In the genomic region with DNA sequence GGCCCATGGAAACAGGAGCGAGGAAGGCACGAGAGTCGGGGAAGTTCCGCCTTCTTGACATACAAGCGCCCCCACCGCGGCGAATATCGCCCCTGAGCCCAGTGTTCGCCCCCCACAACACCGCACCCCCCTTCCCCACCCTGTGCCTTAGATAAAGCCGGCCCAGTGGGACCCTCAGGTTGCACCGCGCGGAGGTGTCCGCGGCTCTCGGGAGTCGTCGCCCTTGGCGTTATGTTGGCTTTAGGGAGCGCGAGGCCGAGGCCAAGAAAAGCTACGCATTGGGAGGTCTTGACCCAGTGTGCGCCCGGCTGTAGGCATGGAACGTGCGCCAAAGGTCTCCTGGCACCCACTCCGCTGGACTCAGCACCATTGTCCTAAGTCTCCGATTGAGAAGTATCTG, we compare ENCODE assay signal across 9 cellular contexts. TPM values are rescaled to one million over a fixed set of nuclear protein-coding genes. Genes with fewer than 3 reads are reported as not detected.
DNase-seq lines count a peak whose midpoint lies in the region; ATAC-seq and TF ChIP-seq lines count a peak whose summit lies in the region.
"Had no signal": no experiment of that assay in that cellular context is flagged by ENCODE, and none has a peak within 500 bp of the region (broad histone marks: within the 10 kb centered on the region; RNA-seq: fewer than 3 reads in every experiment).

No MANE protein-coding gene starts in this region.

- H3K4me1 Mint-ChIP-seq in activated T-cell treated with anti-CD3 and anti-CD28 coated beads, Interleukin-2, amount 50 U/mL, for 4 hours (ENCODE audit: low read depth) = peaks cover 28% of the 10 kb centered on the region
- H3K4me1 Mint-ChIP-seq in effector memory CD8-positive, alpha-beta T cell (ENCODE audit: low read depth in 2 of 2) = peaks cover 13 to 19% of the 10 kb centered on the region in 2 donors

- H3K9me3 Mint-ChIP-seq in activated T-cell treated with anti-CD3 and anti-CD28 coated beads, Interleukin-2, amount 50 U/mL, for 4 hours = peaks cover 29% of the 10 kb centered on the region
- H3K9me3 Mint-ChIP-seq in effector memory CD8-positive, alpha-beta T cell = peaks cover 16 to 43% of the 10 kb centered on the region in 2 donors

- no peak for TF ChIP-seq CTCF in upper lobe of right lung (IDR thresholded peaks at IDR 0.05)

- peaks cover 36% of the 10 kb centered on the region for H3K36me3 Mint-ChIP-seq in activated T-cell treated with anti-CD3 and anti-CD28 coated beads, Interleukin-2, amount 50 U/mL, for 4 hours (ENCODE audit: insufficient read depth)
- H3K36me3 Mint-ChIP-seq in effector memory CD8-positive, alpha-beta T cell (ENCODE audit: insufficient read depth) = peaks cover 37% of the 10 kb centered on the region

- no peak for ATAC-seq in activated T-cell treated with anti-CD3 and anti-CD28 coated beads, Interleukin-2, amount 50 U/mL, for 4 hours
- ATAC-seq in effector memory CD8-positive, alpha-beta T cell (replicated peaks) = no peak
- ATAC-seq in upper lobe of right lung (peak; percentile 2), GM21515 (IDR thresholded peaks at IDR 0.05; ENCODE audit: unreplicated experiment) (no peak)

- H3K4me3 ChIP-seq in mucosa of rectum (ENCODE audit: low read length in 2 of 2) = peak overlapping the region; percentile 82 to 91
- peak overlapping the region; percentile 79 for H3K4me3 ChIP-seq in upper lobe of right lung
- H3K4me3 ChIP-seq: SK-N-MC had no signal

- no peaks in the 10 kb centered on the region for H3K27me3 Mint-ChIP-seq in activated T-cell treated with anti-CD3 and anti-CD28 coated beads, Interleukin-2, amount 50 U/mL, for 4 hours (ENCODE audit: low read depth)
- H3K27me3 Mint-ChIP-seq in effector memory CD8-positive, alpha-beta T cell = peaks cover 0 to 15% of the 10 kb centered on the region in 2 donors

- H3K36me3 ChIP-seq in mucosa of rectum (ENCODE audit: control insufficient read depth in 2 of 2, insufficient read depth in 2 of 2, low read length in 2 of 2) (peaks cover 6 to 17% of the 10 kb centered on the region in 2 donors), upper lobe of right lung (peaks cover 15% of the 10 kb centered on the region)

- H3K27me3 ChIP-seq in mucosa of rectum (ENCODE audit: control insufficient read depth in 2 of 2, insufficient read depth in 2 of 2, low read length in 2 of 2) (no peaks in the 10 kb centered on the region), upper lobe of right lung (no peaks in the 10 kb centered on the region)

- no peak for DNase-seq in activated T-cell treated with anti-CD3 and anti-CD28 coated beads, Interleukin-2, amount 50 U/mL, for 4 hours
- DNase-seq in activated T-cell treated with anti-CD3 and anti-CD28 coated beads for 4 hours (no peak), upper lobe of right lung (no peak), SKM-1 treated with dmso at 0.1 percent for 144 hours (lab: John Stamatoyannopoulos, UW; ENCODE audit: unreplicated experiment) (no peak)
- DNase-seq in effector memory CD8-positive, alpha-beta T cell = no peak
- DNase-seq in stimulated activated CD4-positive, alpha-beta T cell treated with anti-CD3 and anti-CD28 coated beads, Interleukin-15, amount 100 ng/mL, for 24 hours = no peak

- H3K27ac ChIP-seq in mucosa of rectum (ENCODE audit: low read depth in 2 of 2, low read length in 2 of 2) (peak overlapping the region; percentile 54 to 66), upper lobe of right lung (peak overlapping the region; percentile 69)
- H3K27ac ChIP-seq: SK-N-MC had no signal

- intact Hi-C loops in upper lobe of right lung (cut with DNase I) = no loop called here

- peak overlapping the region in 1 of 2 donors; percentile 27 for H3K9ac ChIP-seq in mucosa of rectum (ENCODE audit: low read depth in 1 of 2, low read length in 2 of 2)

- H3K4me1 ChIP-seq in mucosa of rectum (ENCODE audit: control insufficient read depth in 2 of 2, insufficient read depth in 2 of 2, low read length in 2 of 2) (peaks cover 6 to 9% of the 10 kb centered on the region in 2 donors), upper lobe of right lung (peaks cover 15% of the 10 kb centered on the region)

- peak overlapping the region; percentile 92 to 95 for H3K27ac Mint-ChIP-seq in effector memory CD8-positive, alpha-beta T cell

- peaks cover 3 to 19% of the 10 kb centered on the region in 2 donors for H3K9me3 ChIP-seq in mucosa of rectum (ENCODE audit: control insufficient read depth in 2 of 2, low read length in 2 of 2)
- H3K9me3 ChIP-seq in upper lobe of right lung = peaks cover 23% of the 10 kb centered on the region

- peak overlapping the region; percentile 94 for H3K4me3 Mint-ChIP-seq in activated T-cell treated with anti-CD3 and anti-CD28 coated beads, Interleukin-2, amount 50 U/mL, for 4 hours
- H3K4me3 Mint-ChIP-seq in effector memory CD8-positive, alpha-beta T cell = peak overlapping the region; percentile 88 to 93

RNA-seq across cellular contexts. Expression of a gene that starts 0.6 kb away (rescaled TPM):
- 1 to 10 TPM; 1.0 to 1.8 (median 1.8) TPM for total RNA-seq in activated T-cell treated with anti-CD3 and anti-CD28 coated beads, Interleukin-2, amount 50 U/mL, for 4 hours
- 5.1 TPM for total RNA-seq in upper lobe of right lung

RNA-seq across cellular contexts. Expression of a gene that starts 10.9 kb away (rescaled TPM):
- 10 to 100 TPM; 10.7 to 13.3 (median 11.3) TPM for total RNA-seq in activated T-cell treated with anti-CD3 and anti-CD28 coated beads, Interleukin-2, amount 50 U/mL, for 4 hours
- total RNA-seq in upper lobe of right lung = 6.9 TPM

RNA-seq across cellular contexts. Expression of a gene that starts 26.3 kb away (rescaled TPM):
- total RNA-seq in activated T-cell treated with anti-CD3 and anti-CD28 coated beads, Interleukin-2, amount 50 U/mL, for 4 hours = 10 to 100 TPM; 16.1 to 18.0 (median 16.4) TPM
- 11.7 TPM for total RNA-seq in upper lobe of right lung

RNA-seq across cellular contexts. Expression of a gene that starts 32.1 kb away (rescaled TPM):
- 10 to 100 TPM; 17.8 to 20.5 (median 20.3) TPM for total RNA-seq in activated T-cell treated with anti-CD3 and anti-CD28 coated beads, Interleukin-2, amount 50 U/mL, for 4 hours
- 9.5 TPM for total RNA-seq in upper lobe of right lung

RNA-seq across cellular contexts. Expression of a gene that starts 35.6 kb away (rescaled TPM):
- 1 to 10 TPM; 5.3 to 6.4 (median 6.0) TPM for total RNA-seq in activated T-cell treated with anti-CD3 and anti-CD28 coated beads, Interleukin-2, amount 50 U/mL, for 4 hours
- 8.8 TPM for total RNA-seq in upper lobe of right lung
